1 cellular context compared by ENCODE assay signal in the genomic region with DNA sequence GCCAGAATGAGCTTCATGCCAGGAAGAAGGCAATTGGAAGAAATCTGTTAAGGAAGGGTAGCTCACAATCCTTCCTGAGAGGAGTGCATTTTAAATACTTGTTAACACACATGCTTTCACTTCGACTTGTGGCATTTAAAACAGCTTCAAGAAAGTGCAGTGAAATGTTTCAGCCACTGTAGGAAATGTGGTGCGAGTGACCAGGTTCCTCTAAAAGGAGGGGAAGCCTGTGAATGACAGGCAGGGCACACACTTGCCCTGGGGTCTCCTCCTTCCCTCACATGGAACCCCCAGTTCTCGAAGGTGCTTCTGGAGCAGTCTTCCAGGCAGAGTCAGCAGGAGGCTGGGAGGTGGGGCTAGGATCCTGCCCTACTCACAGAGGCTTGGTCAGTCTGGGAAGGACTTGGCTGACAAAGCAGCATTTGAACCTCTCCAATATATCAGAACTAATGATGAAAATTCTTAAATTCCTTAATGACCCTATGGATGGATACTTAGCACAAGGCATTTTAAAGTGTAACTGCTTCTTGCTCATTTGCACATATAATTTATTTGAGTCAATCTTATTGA.
TF ChIP-seq lines count a peak whose summit lies in the region.

No MANE protein-coding gene starts in this region.

TF ChIP-seq in WTC11, 78 proteins besides CTCF, POLR2A, EP300 and RAD21 (continued from another document):
- TF ChIP-seq, protein P1, sequence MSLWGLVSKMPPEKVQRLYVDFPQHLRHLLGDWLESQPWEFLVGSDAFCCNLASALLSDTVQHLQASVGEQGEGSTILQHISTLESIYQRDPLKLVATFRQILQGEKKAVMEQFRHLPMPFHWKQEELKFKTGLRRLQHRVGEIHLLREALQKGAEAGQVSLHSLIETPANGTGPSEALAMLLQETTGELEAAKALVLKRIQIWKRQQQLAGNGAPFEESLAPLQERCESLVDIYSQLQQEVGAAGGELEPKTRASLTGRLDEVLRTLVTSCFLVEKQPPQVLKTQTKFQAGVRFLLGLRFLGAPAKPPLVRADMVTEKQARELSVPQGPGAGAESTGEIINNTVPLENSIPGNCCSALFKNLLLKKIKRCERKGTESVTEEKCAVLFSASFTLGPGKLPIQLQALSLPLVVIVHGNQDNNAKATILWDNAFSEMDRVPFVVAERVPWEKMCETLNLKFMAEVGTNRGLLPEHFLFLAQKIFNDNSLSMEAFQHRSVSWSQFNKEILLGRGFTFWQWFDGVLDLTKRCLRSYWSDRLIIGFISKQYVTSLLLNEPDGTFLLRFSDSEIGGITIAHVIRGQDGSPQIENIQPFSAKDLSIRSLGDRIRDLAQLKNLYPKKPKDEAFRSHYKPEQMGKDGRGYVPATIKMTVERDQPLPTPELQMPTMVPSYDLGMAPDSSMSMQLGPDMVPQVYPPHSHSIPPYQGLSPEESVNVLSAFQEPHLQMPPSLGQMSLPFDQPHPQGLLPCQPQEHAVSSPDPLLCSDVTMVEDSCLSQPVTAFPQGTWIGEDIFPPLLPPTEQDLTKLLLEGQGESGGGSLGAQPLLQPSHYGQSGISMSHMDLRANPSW (CRISPR knock-in tag; conservative IDR thresholded peaks at IDR 0.05; ENCODE audit: low read depth) = no peak
- TF ChIP-seq, protein P2, sequence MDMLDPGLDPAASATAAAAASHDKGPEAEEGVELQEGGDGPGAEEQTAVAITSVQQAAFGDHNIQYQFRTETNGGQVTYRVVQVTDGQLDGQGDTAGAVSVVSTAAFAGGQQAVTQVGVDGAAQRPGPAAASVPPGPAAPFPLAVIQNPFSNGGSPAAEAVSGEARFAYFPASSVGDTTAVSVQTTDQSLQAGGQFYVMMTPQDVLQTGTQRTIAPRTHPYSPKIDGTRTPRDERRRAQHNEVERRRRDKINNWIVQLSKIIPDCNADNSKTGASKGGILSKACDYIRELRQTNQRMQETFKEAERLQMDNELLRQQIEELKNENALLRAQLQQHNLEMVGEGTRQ (CRISPR knock-in tag; IDR thresholded peaks at IDR 0.05) = no peak
- no peak for TF ChIP-seq GABPB1 (CRISPR knock-in tag; IDR thresholded peaks at IDR 0.05)
